ENCODE assay signal across 33 cellular contexts in the genomic region with DNA sequence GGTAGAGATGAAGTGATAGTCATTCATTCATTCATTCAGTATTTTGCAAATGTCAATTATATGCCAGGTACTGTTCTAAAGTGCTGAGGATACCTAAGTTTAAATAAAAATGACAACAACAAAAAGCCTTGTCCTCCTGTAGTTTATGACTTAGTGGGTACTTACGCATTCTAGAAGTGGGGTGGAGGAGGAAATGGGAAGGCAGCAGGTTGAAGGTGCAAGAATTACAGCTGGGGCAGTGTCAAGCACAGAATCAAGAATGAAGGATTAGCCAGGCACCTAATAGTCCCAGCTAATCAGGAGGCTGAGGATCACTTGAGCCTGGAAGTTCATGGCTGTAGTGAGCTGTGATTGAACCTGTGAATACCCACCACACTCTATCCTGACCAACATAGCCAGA.
"Had no signal": no experiment of that assay in that cellular context is flagged by ENCODE, and none has a peak within 500 bp of the region (broad histone marks: within the 10 kb centered on the region; RNA-seq: fewer than 3 reads in every experiment).

No MANE protein-coding gene starts in this region.

- H3K36me3 ChIP-seq: MG63 had no signal

- DNase-seq: Karpas-422, Kasumi-1, MG63, MM.1S, NCI-H1048, NCI-H1092, NCI-H1092 treated with DMSO at 0.1 percent for 48 hours, NCI-H1105, NCI-H1105 treated with DMSO at 0.1 percent for 48 hours, NCI-H1417 treated with DMSO at 0.1 percent for 48 hours, NCI-H1436, NCI-H1436 treated with DMSO at 0.1 percent for 48 hours, NCI-H146, NCI-H1694, NCI-H1694 treated with DMSO at 0.1 percent for 48 hours, NCI-H187, NCI-H187 treated with DMSO at 0.1 percent for 48 hours, NCI-H1930, NCI-H2029, NCI-H2029 treated with DMSO at 0.1 percent for 48 hours, NCI-H2081, NCI-H2081 treated with DMSO at 0.1 percent for 48 hours, NCI-H2107, NCI-H2171, NCI-H2227 treated with DMSO at 0.1 percent for 48 hours, NCI-H226, NCI-H345, NCI-H446, NCI-H446 treated with DMSO at 0.1 percent for 48 hours, NCI-H510A, NCI-H510A treated with DMSO at 0.1 percent for 48 hours, NCI-H524, NCI-H524 treated with DMSO at 0.1 percent for 48 hours had no signal

- H3K4me3 ChIP-seq: MG63 had no signal

- H3K9me3 ChIP-seq: MG63 had no signal
